9 cellular contexts compared by ENCODE assay signal in genomic region chr6:41039060-41039998, GRCh38. TPM values are rescaled to one million over a fixed set of nuclear protein-coding genes. Genes with fewer than 3 reads are reported as not detected.
DNase-seq lines count a peak whose midpoint lies in the region; ATAC-seq, FAIRE-seq and TF ChIP-seq lines count a peak whose summit lies in the region.
"Had no signal": no experiment of that assay in that cellular context is flagged by ENCODE, and none has a peak within 500 bp of the region (broad histone marks: within the 10 kb centered on the region; RNA-seq: fewer than 3 reads in every experiment).

Gene UNC5CL (minus strand): TSS chr6:41039221. CDS start chr6:41035074, 4,147 bp downstream.

- H3K4me3 ChIP-seq in A549 (peak within 1 kb of the TSS; percentile 15; the same call in 2 of the 3 replicates), esophagus muscularis mucosa (no peak within 1 kb of the TSS), osteoblast (ENCODE audit: insufficient read depth, low read length) (no peak within 1 kb of the TSS)

- H2AFZ ChIP-seq in osteoblast (ENCODE audit: low read length) = no peak within 1 kb of the TSS

- peaks cover 51% of the 10 kb centered on the region for H3K4me1 ChIP-seq in A549
- no peaks in the 10 kb centered on the region for H3K4me1 ChIP-seq in esophagus muscularis mucosa
- no peaks in the 10 kb centered on the region for H3K4me1 ChIP-seq in osteoblast (ENCODE audit: insufficient read depth, low read length)

- TF ChIP-seq EP300 in A549 (IDR thresholded peaks at IDR 0.05) (no peak), esophagus muscularis mucosa (IDR thresholded peaks at IDR 0.05) (no peak)

- intact Hi-C loops in esophagus muscularis mucosa (cut with DNase I) = no loop called here

- no peaks in the 10 kb centered on the region for H3K9me3 ChIP-seq in A549
- no peaks in the 10 kb centered on the region for H3K9me3 ChIP-seq in esophagus muscularis mucosa
- no peaks in the 10 kb centered on the region for H3K9me3 ChIP-seq in osteoblast (ENCODE audit: low read depth, low read length)

- peak within 1 kb of the TSS; percentile 77 for H3K4me2 ChIP-seq in A549
- no peak within 1 kb of the TSS for H3K4me2 ChIP-seq in osteoblast (ENCODE audit: insufficient read depth, low read length)

- H3K27ac ChIP-seq in A549 = peak within 1 kb of the TSS; percentile 84 to 91
- no peak within 1 kb of the TSS for H3K27ac ChIP-seq in esophagus muscularis mucosa (replicated peaks in 1 of 4)
- H3K27ac ChIP-seq in osteoblast (ENCODE audit: low read depth, low read length) = no peak within 1 kb of the TSS

- no peak for TF ChIP-seq POLR2A in A549 (IDR thresholded peaks at IDR 0.05; ENCODE audit: low read length)
- TF ChIP-seq POLR2A in esophagus muscularis mucosa (IDR thresholded peaks at IDR 0.05; ENCODE audit: low read depth) = no peak

- no peaks in the 10 kb centered on the region for H3K79me2 ChIP-seq in osteoblast (ENCODE audit: insufficient read depth, low read length)

- WGBS in A549 (ENCODE audit: missing lambda C conversion rate) = 34% methylated on average over 10 of the region's 10 CpGs
- WGBS in esophagus muscularis mucosa = 88% methylated on average over 7 of the region's 10 CpGs

- peak; percentile 46 to 64 for DNase-seq in A549 (ENCODE audit: low read depth in 1 of 2, low spot score in 1 of 2)
- DNase-seq in NCI-H345 (lab: John Stamatoyannopoulos, UW) = peak; percentile 33
- peak; percentile 45 for DNase-seq in activated T-cell treated with anti-CD3 and anti-CD28 coated beads for 1 hour (ENCODE audit: low read depth)
- DNase-seq in esophagus muscularis mucosa (ENCODE audit: extremely low spot score) = no peak
- peak; percentile 86 for DNase-seq in osteoblast (ENCODE audit: insufficient read length, low spot score, missing footprints)
- no peak for DNase-seq in NK-92 treated with Interleukin-12 subunit alpha and Interleukin-12 subunit beta, amount 100 ng/mL, for 24 hours (lab: John Stamatoyannopoulos, UW)

- peak; percentile 70 for TF ChIP-seq CTCF in A549 (IDR thresholded peaks at IDR 0.05)
- TF ChIP-seq CTCF in GM12874 (IDR thresholded peaks at IDR 0.05; ENCODE audit: insufficient read depth, low read depth, low read length) = peak; percentile 76
- TF ChIP-seq CTCF in esophagus muscularis mucosa (IDR thresholded peaks at IDR 0.05) = peak; percentile 43 to 63 (median 50)
- TF ChIP-seq CTCF in osteoblast (IDR thresholded peaks at IDR 0.05; ENCODE audit: extremely low read depth, low read depth, low read length) = peak; percentile 79

- CTCF ChIA-PET in A549 (lab: Yijun Ruan, JAX) = interaction anchor here (0.7 to 2.3 kb wide), 19 partner anchors 9 to 716 kb away, joined by 3 to 9 read pairs (median 4); partner anchors contain the start of genes NFYA and OARD1

- no peak for FAIRE-seq in A549 (lab: Jason Lieb, UNC)

- peak; percentile 48 to 63; a peak in 4 of 5 replicates for TF ChIP-seq RAD21 in A549 (conservative IDR thresholded peaks at IDR 0.05 in 1 of 2, IDR thresholded peaks at IDR 0.05 in 1 of 2)

- H3K27me3 ChIP-seq in esophagus muscularis mucosa (no peaks in the 10 kb centered on the region), osteoblast (ENCODE audit: insufficient read depth, low read length) (peaks cover 3% of the 10 kb centered on the region)

- H3K36me3 ChIP-seq in esophagus muscularis mucosa = no peaks in the 10 kb centered on the region
- no peaks in the 10 kb centered on the region for H3K36me3 ChIP-seq in osteoblast (ENCODE audit: insufficient read depth, low read length)

- no peaks in the 10 kb centered on the region for H4K20me1 ChIP-seq in osteoblast (ENCODE audit: insufficient read depth, low read length)

- ATAC-seq in A549 (peak; percentile 66 to 82), HG02642 (IDR thresholded peaks at IDR 0.05; ENCODE audit: poor library complexity, unreplicated experiment) (no peak)

- POLR2A ChIA-PET in A549 (lab: Yijun Ruan, JAX) = no interaction called here

TF ChIP-seq in A549, 52 proteins besides CTCF, POLR2A, EP300 and RAD21:
- TF ChIP-seq SMC3 (IDR thresholded peaks at IDR 0.05) (peak; percentile 47; the same call in 2 of the 3 replicates), EHF (CRISPR knock-in tag; IDR thresholded peaks at IDR 0.05) (no peak)
TF ChIP-seq in A549: peak in this region for 1.

RNA-seq across cellular contexts. Expression of gene UNC5CL, which starts in this region (rescaled TPM):
- polyA plus RNA-seq in A549 (2011; rRNA removed) (2.2 and 2.8 TPM in 2 replicates), A549 (2017; fragmentation: RNase III; extraction: RNeasy Plus Mini Kit Qiagen cat#74134 plus additional on column Dnase treatment) (0.79 to 1.2 TPM (median 1.1 TPM) in 3 replicates)
- polyA plus RNA-seq in A549 (2012; cell fraction: cytosol; rRNA removed) = 1.2 and 1.5 TPM in 2 replicates
- 5.2 and 6.2 TPM in 2 replicates for polyA plus RNA-seq in A549 (2012; cell fraction: nucleus; rRNA removed)
- 1.2 and 1.3 TPM in 2 replicates for polyA minus RNA-seq in A549 (2011; rRNA and poly(A)+ RNA removed)
- total RNA-seq in esophagus muscularis mucosa (under 1 TPM; 0.33 to 0.83 (median 0.60) TPM), osteoblast (under 0.01 TPM in 1 of 2 replicates, not detected in the other)
- total RNA-seq: glomerular endothelial cell had no signal

Comparison
In these comparisons a context has a peak if more than half of its experiments do, and no peak if none do; other contexts are left out.
1. Peak in DNase-seq in osteoblast; RNA of the gene not detected or under 1 TPM.
2. DNase-seq: peak in A549 (2 of 2), NCI-H345 (single experiment) and activated T-cell treated with anti-CD3 and anti-CD28 coated beads for 1 hour (single experiment); none in esophagus muscularis mucosa (single experiment) and NK-92 treated with Interleukin-12 subunit alpha and Interleukin-12 subunit beta, amount 100 ng/mL, for 24 hours (single experiment).
3. H3K27ac ChIP-seq: peak in A549 (2 of 2); none in esophagus muscularis mucosa (0 of 4) and osteoblast (single experiment).
4. Peak in every context shown above with its lines, with median percentiles within 50 percentile points of each other: CTCF ChIP-seq.